Comparison of ENCODE assay signal across 20 cellular contexts in the genomic region with DNA sequence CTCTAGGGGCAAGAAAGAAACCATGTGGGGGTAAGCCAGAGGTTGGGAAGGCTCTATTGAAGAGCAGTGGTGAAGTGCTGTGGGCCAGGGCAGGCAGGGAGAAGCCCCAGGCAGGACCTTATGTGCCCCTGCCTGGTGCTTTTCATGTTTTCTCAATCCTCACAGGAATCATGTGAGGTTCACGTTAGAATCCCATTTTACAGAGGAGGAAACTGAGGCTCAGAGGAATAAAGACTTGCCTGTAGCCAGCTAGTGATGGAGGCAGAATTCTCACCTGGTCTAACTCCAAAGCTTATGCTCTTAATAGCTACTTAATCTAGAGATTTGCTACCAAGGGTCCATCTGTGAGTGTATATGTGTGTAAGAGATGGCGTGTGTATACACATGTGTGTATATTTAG. TPM values are rescaled to one million over a fixed set of nuclear protein-coding genes. Genes with fewer than 3 reads are reported as not detected.
A peak's percentile ranks its signal among the peaks of the same experiment; 100 is the strongest.
DNase-seq lines count a peak whose midpoint lies in the region; ATAC-seq lines count a peak whose summit lies in the region.
"Had no signal": no experiment of that assay in that cellular context is flagged by ENCODE, and none has a peak within 500 bp of the region (broad histone marks: within the 10 kb centered on the region; RNA-seq: fewer than 3 reads in every experiment).

No MANE protein-coding gene starts in this region.

- H3K9me3 Mint-ChIP-seq in T-helper 1 cell treated with Interleukin-12 subunit alpha and Interleukin-12 subunit beta and Interleukin-4 antibody, amounts not matched to agents 30 μg/mL and 1 μg/mL, for 36 hours = no peaks in the 10 kb centered on the region
- no peaks in the 10 kb centered on the region for H3K9me3 Mint-ChIP-seq in activated T-helper 17 cell treated with anti-CD3 and anti-CD28 coated beads, Interleukin-2, amount 50 U/mL, for 72 hours
- H3K9me3 Mint-ChIP-seq in immature natural killer cell = no peaks in the 10 kb centered on the region
- no peaks in the 10 kb centered on the region for H3K9me3 Mint-ChIP-seq in stimulated activated effector memory CD8-positive, alpha-beta T cell treated with anti-CD3 and anti-CD28 coated beads, Interleukin-12 subunit alpha, Interleukin-12 subunit beta, amount 100 ng/mL, for 72 hours
- H3K9me3 Mint-ChIP-seq: IgD-negative memory B cell had no signal

- peaks cover 3% of the 10 kb centered on the region for H3K36me3 Mint-ChIP-seq in T-helper 1 cell treated with Interleukin-12 subunit alpha and Interleukin-12 subunit beta and Interleukin-4 antibody, amounts not matched to agents 30 μg/mL and 1 μg/mL, for 36 hours (ENCODE audit: low read depth)
- peaks cover 9% of the 10 kb centered on the region for H3K36me3 Mint-ChIP-seq in activated T-helper 17 cell treated with anti-CD3 and anti-CD28 coated beads, Interleukin-2, amount 50 U/mL, for 72 hours (ENCODE audit: low read depth)
- H3K36me3 Mint-ChIP-seq in immature natural killer cell = peaks cover 3 to 10% (median 8%) of the 10 kb centered on the region in 3 donors
- peaks cover 6% of the 10 kb centered on the region for H3K36me3 Mint-ChIP-seq in stimulated activated effector memory CD8-positive, alpha-beta T cell treated with anti-CD3 and anti-CD28 coated beads, Interleukin-12 subunit alpha, Interleukin-12 subunit beta, amount 100 ng/mL, for 72 hours

- H3K4me1 Mint-ChIP-seq in T-helper 1 cell treated with Interleukin-12 subunit alpha and Interleukin-12 subunit beta and Interleukin-4 antibody, amounts not matched to agents 30 μg/mL and 1 μg/mL, for 36 hours (ENCODE audit: low read depth) = peaks cover 50% of the 10 kb centered on the region
- H3K4me1 Mint-ChIP-seq in activated T-helper 17 cell treated with anti-CD3 and anti-CD28 coated beads, Interleukin-2, amount 50 U/mL, for 72 hours = peaks cover 24% of the 10 kb centered on the region
- peaks cover 71 to 81% of the 10 kb centered on the region in 2 donors for H3K4me1 Mint-ChIP-seq in immature natural killer cell
- peaks cover 74% of the 10 kb centered on the region for H3K4me1 Mint-ChIP-seq in stimulated activated effector memory CD8-positive, alpha-beta T cell treated with anti-CD3 and anti-CD28 coated beads, Interleukin-12 subunit alpha, Interleukin-12 subunit beta, amount 100 ng/mL, for 72 hours

- H3K4me3 Mint-ChIP-seq in T-helper 1 cell treated with Interleukin-12 subunit alpha and Interleukin-12 subunit beta and Interleukin-4 antibody, amounts not matched to agents 30 μg/mL and 1 μg/mL, for 36 hours = no peak overlapping the region
- peak overlapping the region; percentile 1 for H3K4me3 Mint-ChIP-seq in activated T-helper 17 cell treated with anti-CD3 and anti-CD28 coated beads, Interleukin-2, amount 50 U/mL, for 72 hours
- peak overlapping the region in 3 of 5 donors; percentile 15 to 60 (median 42) for H3K4me3 Mint-ChIP-seq in immature natural killer cell
- no peak overlapping the region for H3K4me3 Mint-ChIP-seq in stimulated activated effector memory CD8-positive, alpha-beta T cell treated with anti-CD3 and anti-CD28 coated beads, Interleukin-12 subunit alpha, Interleukin-12 subunit beta, amount 100 ng/mL, for 72 hours

- no peaks in the 10 kb centered on the region for H3K27me3 Mint-ChIP-seq in T-helper 1 cell treated with Interleukin-12 subunit alpha and Interleukin-12 subunit beta and Interleukin-4 antibody, amounts not matched to agents 30 μg/mL and 1 μg/mL, for 36 hours (ENCODE audit: low read depth)
- no peaks in the 10 kb centered on the region for H3K27me3 Mint-ChIP-seq in activated T-helper 17 cell treated with anti-CD3 and anti-CD28 coated beads, Interleukin-2, amount 50 U/mL, for 72 hours
- H3K27me3 Mint-ChIP-seq in immature natural killer cell (ENCODE audit: low read depth in 3 of 3) = peaks cover 0 to 1% (median 0%) of the 10 kb centered on the region in 3 donors
- H3K27me3 Mint-ChIP-seq: IgD-negative memory B cell had no signal

- no peak for ATAC-seq in activated T-helper 17 cell treated with anti-CD3 and anti-CD28 coated beads, Interleukin-2, amount 50 U/mL, for 72 hours (replicated peaks)
- no peak for ATAC-seq in stimulated activated effector memory CD8-positive, alpha-beta T cell treated with anti-CD3 and anti-CD28 coated beads, Interleukin-12 subunit alpha, Interleukin-12 subunit beta, amount 100 ng/mL, for 72 hours

- DNase-seq in T-helper 1 cell (no peak), immature natural killer cell (no peak), GM03348 (ENCODE audit: low spot score) (no peak), NCI-H446 (lab: John Stamatoyannopoulos, UW) (no peak), DMS79 treated with DMSO at 0.1 percent for 48 hours (lab: John Stamatoyannopoulos, UW) (no peak)
- DNase-seq in stimulated activated effector memory CD8-positive, alpha-beta T cell treated with anti-CD3 and anti-CD28 coated beads, Interleukin-12 subunit alpha, Interleukin-12 subunit beta, amount 100 ng/mL, for 72 hours (ENCODE audit: low spot score in 2 of 2) = no peak
- DNase-seq: 8988T; NCI-H1105 treated with DMSO at 0.1 percent for 48 hours; NCI-H1694 treated with DMSO at 0.1 percent for 48 hours; NCI-H226; NCI-H526; NK-92 treated with Interleukin-12 subunit alpha and Interleukin-12 subunit beta, amount 100 ng/mL, for 24 hours; RPMI8226; SIG-M5 had no signal

- peak overlapping the region; percentile 37 for H3K27ac Mint-ChIP-seq in T-helper 1 cell treated with Interleukin-12 subunit alpha and Interleukin-12 subunit beta and Interleukin-4 antibody, amounts not matched to agents 30 μg/mL and 1 μg/mL, for 36 hours
- peak overlapping the region; percentile 68 for H3K27ac Mint-ChIP-seq in activated T-helper 17 cell treated with anti-CD3 and anti-CD28 coated beads, Interleukin-2, amount 50 U/mL, for 72 hours
- H3K27ac Mint-ChIP-seq in immature natural killer cell = peak overlapping the region; percentile 64 to 93 (median 76)
- peak overlapping the region; percentile 99 for H3K27ac Mint-ChIP-seq in stimulated activated effector memory CD8-positive, alpha-beta T cell treated with anti-CD3 and anti-CD28 coated beads, Interleukin-12 subunit alpha, Interleukin-12 subunit beta, amount 100 ng/mL, for 72 hours
- H3K27ac Mint-ChIP-seq: IgD-negative memory B cell had no signal

RNA-seq across cellular contexts. Expression of a gene that starts 4.2 kb away (rescaled TPM):
- 10 to 100 TPM in 1 of 2 donors, 1 to 10 TPM in 1; 3.6 to 10.6 TPM for total RNA-seq in activated T-helper 17 cell treated with anti-CD3 and anti-CD28 coated beads, Interleukin-2, amount 50 U/mL, for 72 hours
- 10 to 100 TPM in 1 of 3 donors, 1 to 10 TPM in 2; 5.2 to 13.7 (median 5.6) TPM for polyA plus RNA-seq in immature natural killer cell
- total RNA-seq: HT1080, LHCN-M2, OCI-LY7 had no signal

RNA-seq across cellular contexts. Expression of a gene that starts 32.6 kb away (rescaled TPM):
- 1 to 10 TPM; 4.7 to 6.6 TPM for total RNA-seq in activated T-helper 17 cell treated with anti-CD3 and anti-CD28 coated beads, Interleukin-2, amount 50 U/mL, for 72 hours
- polyA plus RNA-seq in immature natural killer cell = 1 to 10 TPM in 2 of 3 donors, under 1 TPM in 1; 0.89 to 4.0 (median 3.3) TPM

Comparison
In these comparisons a context has a peak if more than half of its experiments do, and no peak if none do; other contexts are left out.
1. H3K27ac Mint-ChIP-seq: peak in every context shown above with its lines; median percentile 99 in stimulated activated effector memory CD8-positive, alpha-beta T cell treated with anti-CD3 and anti-CD28 coated beads, Interleukin-12 subunit alpha, Interleukin-12 subunit beta, amount 100 ng/mL, for 72 hours; 76 in immature natural killer cell; 68 in activated T-helper 17 cell treated with anti-CD3 and anti-CD28 coated beads, Interleukin-2, amount 50 U/mL, for 72 hours; 37 in T-helper 1 cell treated with Interleukin-12 subunit alpha and Interleukin-12 subunit beta and Interleukin-4 antibody, amounts not matched to agents 30 μg/mL and 1 μg/mL, for 36 hours.
2. H3K4me3 Mint-ChIP-seq: peak in activated T-helper 17 cell treated with anti-CD3 and anti-CD28 coated beads, Interleukin-2, amount 50 U/mL, for 72 hours (single experiment) and immature natural killer cell (3 of 5); none in T-helper 1 cell treated with Interleukin-12 subunit alpha and Interleukin-12 subunit beta and Interleukin-4 antibody, amounts not matched to agents 30 μg/mL and 1 μg/mL, for 36 hours (single experiment) and stimulated activated effector memory CD8-positive, alpha-beta T cell treated with anti-CD3 and anti-CD28 coated beads, Interleukin-12 subunit alpha, Interleukin-12 subunit beta, amount 100 ng/mL, for 72 hours (single experiment).